In the genomic region with DNA sequence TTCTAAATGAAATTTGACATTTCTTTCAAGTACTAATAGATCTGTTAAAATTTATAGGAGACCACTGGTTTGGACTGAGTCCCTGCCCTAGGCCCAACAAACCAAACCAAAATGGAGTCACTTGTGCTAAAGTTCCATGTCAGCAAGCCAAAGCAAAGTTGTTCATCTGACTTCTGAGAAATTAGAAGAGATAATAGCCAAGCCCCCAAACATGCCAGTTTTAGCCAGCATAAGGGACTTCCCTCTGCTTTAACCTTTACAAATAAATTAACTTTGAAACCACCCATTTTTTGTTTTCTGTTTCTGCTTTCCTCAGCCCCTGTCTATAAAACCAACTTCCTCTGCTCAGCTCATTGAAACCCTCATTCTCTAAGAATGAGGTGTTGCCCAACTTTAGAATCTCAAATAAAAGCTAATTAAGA, we compare ENCODE assay signal across 1 cellular context.
TF ChIP-seq lines count a peak whose summit lies in the region.

No MANE protein-coding gene starts in this region.

TF ChIP-seq in WTC11, 78 proteins besides CTCF, POLR2A, EP300 and RAD21 (continued from another document):
- TF ChIP-seq, protein P1, sequence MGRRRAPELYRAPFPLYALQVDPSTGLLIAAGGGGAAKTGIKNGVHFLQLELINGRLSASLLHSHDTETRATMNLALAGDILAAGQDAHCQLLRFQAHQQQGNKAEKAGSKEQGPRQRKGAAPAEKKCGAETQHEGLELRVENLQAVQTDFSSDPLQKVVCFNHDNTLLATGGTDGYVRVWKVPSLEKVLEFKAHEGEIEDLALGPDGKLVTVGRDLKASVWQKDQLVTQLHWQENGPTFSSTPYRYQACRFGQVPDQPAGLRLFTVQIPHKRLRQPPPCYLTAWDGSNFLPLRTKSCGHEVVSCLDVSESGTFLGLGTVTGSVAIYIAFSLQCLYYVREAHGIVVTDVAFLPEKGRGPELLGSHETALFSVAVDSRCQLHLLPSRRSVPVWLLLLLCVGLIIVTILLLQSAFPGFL (CRISPR knock-in tag; IDR thresholded peaks at IDR 0.05; ENCODE audit: borderline replicate concordance), result no peak
- TF ChIP-seq, protein P2, sequence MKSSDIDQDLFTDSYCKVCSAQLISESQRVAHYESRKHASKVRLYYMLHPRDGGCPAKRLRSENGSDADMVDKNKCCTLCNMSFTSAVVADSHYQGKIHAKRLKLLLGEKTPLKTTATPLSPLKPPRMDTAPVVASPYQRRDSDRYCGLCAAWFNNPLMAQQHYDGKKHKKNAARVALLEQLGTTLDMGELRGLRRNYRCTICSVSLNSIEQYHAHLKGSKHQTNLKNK (CRISPR knock-in tag; IDR thresholded peaks at IDR 0.05), result no peak
- TF ChIP-seq, protein P3, sequence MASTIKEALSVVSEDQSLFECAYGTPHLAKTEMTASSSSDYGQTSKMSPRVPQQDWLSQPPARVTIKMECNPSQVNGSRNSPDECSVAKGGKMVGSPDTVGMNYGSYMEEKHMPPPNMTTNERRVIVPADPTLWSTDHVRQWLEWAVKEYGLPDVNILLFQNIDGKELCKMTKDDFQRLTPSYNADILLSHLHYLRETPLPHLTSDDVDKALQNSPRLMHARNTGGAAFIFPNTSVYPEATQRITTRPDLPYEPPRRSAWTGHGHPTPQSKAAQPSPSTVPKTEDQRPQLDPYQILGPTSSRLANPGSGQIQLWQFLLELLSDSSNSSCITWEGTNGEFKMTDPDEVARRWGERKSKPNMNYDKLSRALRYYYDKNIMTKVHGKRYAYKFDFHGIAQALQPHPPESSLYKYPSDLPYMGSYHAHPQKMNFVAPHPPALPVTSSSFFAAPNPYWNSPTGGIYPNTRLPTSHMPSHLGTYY (CRISPR knock-in tag; IDR thresholded peaks at IDR 0.05), result no peak
- no peak for TF ChIP-seq JUN (CRISPR knock-in tag; IDR thresholded peaks at IDR 0.05)
- TF ChIP-seq CBFB (CRISPR knock-in tag; IDR thresholded peaks at IDR 0.05; ENCODE audit: low read depth), result no peak
- TF ChIP-seq ZNF138 (CRISPR knock-in tag; conservative IDR thresholded peaks at IDR 0.05), result no peak
- TF ChIP-seq NFE2L1 (CRISPR knock-in tag; IDR thresholded peaks at IDR 0.05), result no peak
- TF ChIP-seq NR3C1 (CRISPR knock-in tag; conservative IDR thresholded peaks at IDR 0.05; ENCODE audit: low read depth), result no peak
- TF ChIP-seq GTF2I (CRISPR knock-in tag; conservative IDR thresholded peaks at IDR 0.05), result no peak
- TF ChIP-seq, protein P4, sequence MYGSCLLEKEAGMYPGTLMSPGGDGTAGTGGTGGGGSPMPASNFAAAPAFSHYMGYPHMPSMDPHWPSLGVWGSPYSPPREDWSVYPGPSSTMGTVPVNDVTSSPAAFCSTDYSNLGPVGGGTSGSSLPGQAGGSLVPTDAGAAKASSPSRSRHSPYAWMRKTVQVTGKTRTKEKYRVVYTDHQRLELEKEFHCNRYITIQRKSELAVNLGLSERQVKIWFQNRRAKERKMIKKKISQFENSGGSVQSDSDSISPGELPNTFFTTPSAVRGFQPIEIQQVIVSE (CRISPR knock-in tag; IDR thresholded peaks at IDR 0.05; ENCODE audit: borderline replicate concordance), result no peak
- TF ChIP-seq KAT7 (CRISPR knock-in tag; IDR thresholded peaks at IDR 0.05; ENCODE audit: borderline replicate concordance), result no peak
- TF ChIP-seq, protein P5, sequence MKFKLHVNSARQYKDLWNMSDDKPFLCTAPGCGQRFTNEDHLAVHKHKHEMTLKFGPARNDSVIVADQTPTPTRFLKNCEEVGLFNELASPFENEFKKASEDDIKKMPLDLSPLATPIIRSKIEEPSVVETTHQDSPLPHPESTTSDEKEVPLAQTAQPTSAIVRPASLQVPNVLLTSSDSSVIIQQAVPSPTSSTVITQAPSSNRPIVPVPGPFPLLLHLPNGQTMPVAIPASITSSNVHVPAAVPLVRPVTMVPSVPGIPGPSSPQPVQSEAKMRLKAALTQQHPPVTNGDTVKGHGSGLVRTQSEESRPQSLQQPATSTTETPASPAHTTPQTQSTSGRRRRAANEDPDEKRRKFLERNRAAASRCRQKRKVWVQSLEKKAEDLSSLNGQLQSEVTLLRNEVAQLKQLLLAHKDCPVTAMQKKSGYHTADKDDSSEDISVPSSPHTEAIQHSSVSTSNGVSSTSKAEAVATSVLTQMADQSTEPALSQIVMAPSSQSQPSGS (CRISPR knock-in tag; IDR thresholded peaks at IDR 0.05; ENCODE audit: borderline replicate concordance, low read depth), result no peak
- no peak for TF ChIP-seq SOX15 (CRISPR knock-in tag; IDR thresholded peaks at IDR 0.05)
